ENCODE assay signal across 13 cellular contexts in the genomic region with DNA sequence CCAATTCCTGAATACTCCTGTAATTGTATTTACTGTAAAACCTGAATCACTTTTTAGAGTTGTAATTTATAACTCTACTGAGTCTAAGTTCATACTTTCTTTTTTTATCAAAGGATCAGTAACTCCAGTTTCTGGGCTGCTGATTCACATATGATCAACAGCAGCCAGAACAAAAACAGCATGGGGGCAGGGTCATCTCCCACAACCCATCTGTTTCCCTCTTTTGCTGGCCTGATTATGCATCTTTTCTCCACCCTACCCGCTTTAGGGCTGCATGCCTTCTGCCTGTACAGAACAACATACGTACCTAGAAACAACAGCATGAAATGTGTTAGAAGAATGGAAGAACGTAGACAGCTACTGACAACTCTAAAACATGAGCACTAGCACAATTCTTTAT.
DNase-seq lines count a peak whose midpoint lies in the region; ATAC-seq and TF ChIP-seq lines count a peak whose summit lies in the region.
"Had no signal": no experiment of that assay in that cellular context is flagged by ENCODE, and none has a peak within 500 bp of the region (broad histone marks: within the 10 kb centered on the region; RNA-seq: fewer than 3 reads in every experiment).

No MANE protein-coding gene starts in this region.

- peak overlapping the region; percentile 43 for H3K4me3 Mint-ChIP-seq in HFFc6
- H3K4me3 Mint-ChIP-seq: CD8-positive, alpha-beta T cell had no signal

- peak overlapping the region; percentile 61 for H3K27ac Mint-ChIP-seq in HFFc6
- H3K27ac Mint-ChIP-seq: CD8-positive, alpha-beta T cell had no signal

- H3K36me3 Mint-ChIP-seq in HFFc6 (ENCODE audit: low read depth): 0 out of 2 replicates have a peak, but pooled peaks cover 4% of the 10 kb centered on the region

- no peak for TF ChIP-seq CTCF in HFFc6 (IDR thresholded peaks at IDR 0.05)

- no peak for ATAC-seq in HG03159 (IDR thresholded peaks at IDR 0.05; ENCODE audit: unreplicated experiment)
- ATAC-seq: CD8-positive, alpha-beta T cell had no signal

- peaks cover 33% of the 10 kb centered on the region for H3K4me1 Mint-ChIP-seq in HFFc6 (ENCODE audit: low read depth)

- DNase-seq in Ammon's horn (ENCODE audit: low spot score) (peak; percentile 63), HFFc6 (peak; percentile 42), amniotic epithelial cell (ENCODE audit: low read depth) (peak; percentile 70), inferior parietal cortex (ENCODE audit: extremely low spot score) (peak; percentile 47), COLO829 (ENCODE audit: low spot score) (no peak), iPS-NIHi7 (ENCODE audit: extremely low spot score) (no peak), hepatic stellate cell (ENCODE audit: low spot score) (no peak)
- DNase-seq: activated CD8-positive, alpha-beta memory T cell treated with anti-CD3 and anti-CD28 coated beads, Interleukin-2, amount 50 U/mL, for 4 hours; CD8-positive, alpha-beta T cell; central memory CD4-positive, alpha-beta T cell; mesendoderm; NCI-H1436 had no signal

- no peaks in the 10 kb centered on the region for H3K9me3 Mint-ChIP-seq in HFFc6
- H3K9me3 Mint-ChIP-seq: CD8-positive, alpha-beta T cell had no signal

- peaks cover 2% of the 10 kb centered on the region; the same call in 1 of the 2 replicates for H3K27me3 Mint-ChIP-seq in HFFc6 (ENCODE audit: insufficient read depth)

Comparison
In these comparisons a context has a peak if more than half of its experiments do, and no peak if none do; other contexts are left out.
1. DNase-seq: peak in Ammon's horn (single experiment), HFFc6 (single experiment), amniotic epithelial cell (single experiment) and inferior parietal cortex (single experiment); none in COLO829 (single experiment), iPS-NIHi7 (single experiment) and hepatic stellate cell (single experiment).